ENCODE assay signal across 16 cellular contexts in the genomic region with DNA sequence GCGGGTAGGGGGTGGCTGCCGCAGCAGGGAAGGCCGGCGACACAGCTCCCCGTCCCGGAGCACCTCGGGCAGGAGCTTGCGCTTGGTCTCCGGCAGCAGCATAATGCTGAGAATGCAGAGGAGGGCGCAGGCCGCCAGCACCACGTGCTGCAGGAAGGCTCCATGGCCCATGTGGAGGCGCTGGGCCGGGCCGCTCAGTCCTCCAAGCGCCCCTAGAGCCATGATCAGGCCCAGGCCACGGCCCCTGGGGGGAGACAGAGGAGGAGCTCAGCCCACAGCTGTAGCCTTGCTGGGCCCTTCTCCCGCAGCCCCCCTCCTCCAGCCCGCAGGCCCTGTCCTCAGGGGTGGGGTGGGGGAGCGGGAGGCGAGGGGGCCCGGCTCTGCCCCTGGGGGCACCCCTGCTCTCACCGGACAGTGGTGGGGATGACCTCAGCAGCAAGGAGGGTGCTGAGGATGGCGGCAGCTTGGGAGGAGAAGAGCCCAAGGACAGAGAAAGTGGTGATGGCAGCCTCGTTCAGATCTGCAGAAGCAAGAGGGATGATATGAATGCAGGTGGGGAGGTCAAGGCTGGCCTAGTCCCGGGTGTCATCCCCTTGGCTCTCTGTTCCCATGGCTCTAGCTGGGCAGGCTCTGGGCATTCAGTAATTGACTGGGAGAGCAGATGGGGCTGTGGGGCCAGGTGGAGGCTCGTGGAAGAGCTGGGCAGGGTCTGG. TPM values are rescaled to one million over a fixed set of nuclear protein-coding genes. Genes with fewer than 3 reads are reported as not detected.
DNase-seq lines count a peak whose midpoint lies in the region; ATAC-seq and TF ChIP-seq lines count a peak whose summit lies in the region.
"Had no signal": no experiment of that assay in that cellular context is flagged by ENCODE, and none has a peak within 500 bp of the region (broad histone marks: within the 10 kb centered on the region; RNA-seq: fewer than 3 reads in every experiment).

No MANE protein-coding gene starts in this region.

- H3K4me1 ChIP-seq in heart right ventricle, result peaks cover 0 to 4% (median 3%) of the 10 kb centered on the region in 9 donors
- H3K4me1 ChIP-seq: Caco-2 had no signal

- H3K27ac Mint-ChIP-seq in CD14-positive monocyte, result no peak overlapping the region

- peaks cover 4% of the 10 kb centered on the region for H3K4me1 Mint-ChIP-seq in CD14-positive monocyte

- peaks cover 23 to 34% (median 26%) of the 10 kb centered on the region in 3 donors for H3K27me3 Mint-ChIP-seq in CD14-positive monocyte (ENCODE audit: low read depth in 3 of 3)

- TF ChIP-seq CTCF in heart right ventricle (IDR thresholded peaks at IDR 0.05) (no peak), CD14-positive monocyte (IDR thresholded peaks at IDR 0.05) (no peak)

- H3K36me3 Mint-ChIP-seq in CD14-positive monocyte, result peaks cover 0 to 6% of the 10 kb centered on the region in 2 donors

- no peak overlapping the region for H3K4me3 ChIP-seq in heart right ventricle

- no peak overlapping the region for H3K27ac ChIP-seq in heart right ventricle
- H3K27ac ChIP-seq: C4-2B had no signal

- DNase-seq in Right ventricle myocardium superior (no peak), cardiac septum (ENCODE audit: low spot score) (no peak), heart right ventricle (no peak), mesenteric fat pad (ENCODE audit: low spot score) (peak; percentile 87), CD14-positive monocyte (ENCODE audit: low spot score) (no peak), dedifferentiated amniotic fluid mesenchymal stem cell (ENCODE audit: extremely low spot score) (no peak)
- DNase-seq: 8988T, Caco-2, DMS53, KG1, NCI-H1092, PC-3 had no signal

- intact Hi-C loops in Right ventricle myocardium superior (cut with DNase I) (no loop called here), cardiac septum (cut with DNase I) (no loop called here), heart right ventricle (cut with DNase I) (no loop called here), CD14-positive monocyte (cut with micrococcal nuclease) (no loop called here)

- peaks cover 0 to 15% (median 0%) of the 10 kb centered on the region in 7 donors for H3K27me3 ChIP-seq in heart right ventricle

- peak; percentile 42 for ATAC-seq in Right ventricle myocardium superior (ENCODE audit: poor library complexity)
- peak in 7 of 8 donors; percentile 10 to 36 (median 31) for ATAC-seq in heart right ventricle
- ATAC-seq in HG03565 (IDR thresholded peaks at IDR 0.05; ENCODE audit: unreplicated experiment), result no peak
- ATAC-seq in GM18519 (IDR thresholded peaks at IDR 0.05; ENCODE audit: low FRiP score, unreplicated experiment), result no peak
- ATAC-seq: PC-3 had no signal

- H3K4me3 Mint-ChIP-seq in CD14-positive monocyte, result no peak overlapping the region

- peaks cover 2 to 9% (median 6%) of the 10 kb centered on the region in 7 donors for H3K9me3 Mint-ChIP-seq in CD14-positive monocyte

- H3K9me3 ChIP-seq in heart right ventricle, result no peaks in the 10 kb centered on the region
- H3K9me3 ChIP-seq: Caco-2 had no signal

- H3K36me3 ChIP-seq in heart right ventricle, result no peaks in the 10 kb centered on the region

- WGBS in heart right ventricle, 2 donors, result 75 to 82% methylated on average over 26 to 27 of the region's 27 CpGs

RNA-seq across cellular contexts. Expression of a gene that starts 5.8 kb away (rescaled TPM):
- total RNA-seq in Right ventricle myocardium superior (10.3 TPM), cardiac septum (10.6 TPM), heart right ventricle (10 to 100 TPM in 4 of 10 donors, 1 to 10 TPM in 6; 4.8 to 18.9 (median 9.6) TPM), mesenteric fat pad (7.0 TPM)
- polyA plus RNA-seq in heart right ventricle (10 to 100 TPM in 1 of 2 donors, 1 to 10 TPM in 1; 9.9 to 10.6 TPM), CD14-positive monocyte (not detected)

RNA-seq across cellular contexts. Expression of a gene that starts 18.1 kb away (rescaled TPM):
- total RNA-seq in Right ventricle myocardium superior (3.2 TPM), cardiac septum (3.7 TPM), heart right ventricle (1 to 10 TPM; 1.1 to 3.7 (median 2.2) TPM), mesenteric fat pad (15.5 TPM)
- polyA plus RNA-seq in heart right ventricle (1 to 10 TPM; 3.7 to 6.0 TPM), CD14-positive monocyte (not detected)

RNA-seq across cellular contexts. Expression of a gene that starts 25.6 kb away (rescaled TPM):
- total RNA-seq in Right ventricle myocardium superior, result 67.7 TPM
- 82.9 TPM for total RNA-seq in cardiac septum
- total RNA-seq in heart right ventricle, result 10 to 100 TPM; 57.0 to 96.1 (median 67.8) TPM
- 100 to 1,000 TPM in 1 of 2 donors, 10 to 100 TPM in 1; 67.0 to 196 TPM for polyA plus RNA-seq in heart right ventricle
- total RNA-seq in mesenteric fat pad, result 129 TPM
- 10 to 100 TPM; 54.4 to 64.6 TPM for polyA plus RNA-seq in CD14-positive monocyte

RNA-seq across cellular contexts. Expression of a gene that starts 25.8 kb away (rescaled TPM):
- total RNA-seq in Right ventricle myocardium superior, result not detected
- total RNA-seq in cardiac septum, result not detected
- under 1 TPM in 1 of 10 donors, not detected in 9; 0.29 TPM for total RNA-seq in heart right ventricle
- polyA plus RNA-seq in heart right ventricle, result not detected
- not detected for total RNA-seq in mesenteric fat pad
- not detected for polyA plus RNA-seq in CD14-positive monocyte
- total RNA-seq: Caco-2, M059J, PC-3 had no signal

RNA-seq across cellular contexts. Expression of a gene that starts 30.0 kb away (rescaled TPM):
- total RNA-seq in Right ventricle myocardium superior (0.27 TPM), cardiac septum (not detected), heart right ventricle (under 1 TPM in 3 of 10 donors, not detected in 7; 0.32 to 0.53 (median 0.49) TPM), mesenteric fat pad (not detected)
- polyA plus RNA-seq in heart right ventricle (1 to 10 TPM; 2.9 to 5.3 TPM), CD14-positive monocyte (1 to 10 TPM in 1 of 2 donors, under 1 TPM in 1; 0.93 to 1.1 TPM)
- total RNA-seq: Caco-2, M059J, PC-3 had no signal

Comparison
In these comparisons a context has a peak if more than half of its experiments do, and no peak if none do; other contexts are left out.
1. ATAC-seq: peak in Right ventricle myocardium superior (single experiment) and heart right ventricle (7 of 8); none in HG03565 (single experiment) and GM18519 (single experiment).